8 cellular contexts compared by ENCODE assay signal in the genomic region with DNA sequence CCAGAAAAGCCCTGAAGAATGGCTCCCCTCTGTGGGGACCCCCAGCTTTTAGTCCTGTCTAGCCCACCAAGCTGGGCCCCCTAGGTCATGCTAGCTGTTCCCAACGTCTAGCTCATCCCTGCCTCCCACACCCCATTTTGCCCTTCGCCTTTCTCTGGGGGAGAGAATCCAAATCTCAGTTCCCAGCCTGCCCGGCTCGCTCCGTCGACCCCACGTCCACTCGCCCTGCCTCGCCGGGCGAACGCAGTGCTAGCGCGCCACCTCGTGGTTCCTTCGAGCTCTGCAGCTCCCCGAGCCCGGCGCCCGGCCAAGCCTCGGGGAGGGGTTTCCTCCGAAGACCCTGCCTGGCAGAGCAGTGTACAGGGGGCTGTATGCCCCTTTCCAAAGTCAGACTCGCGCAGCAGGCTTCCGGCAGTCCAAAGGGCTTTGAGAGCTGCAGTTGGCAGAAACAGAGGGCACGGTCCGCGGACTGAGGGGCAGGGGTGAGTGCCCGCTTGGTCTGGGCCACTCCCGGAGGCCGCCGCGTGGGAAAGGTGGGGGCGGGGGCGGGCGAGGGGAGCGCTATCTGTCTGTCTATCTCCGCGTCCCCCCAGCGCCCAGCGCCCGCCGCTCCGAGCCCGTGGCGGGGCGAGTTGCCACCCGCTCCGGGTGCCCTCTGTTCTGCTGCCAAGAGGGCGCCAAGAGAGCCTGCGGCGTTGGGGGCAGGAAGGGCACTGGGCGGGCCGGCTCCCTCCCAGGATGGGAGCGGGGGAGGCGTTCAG. TPM values are rescaled to one million over a fixed set of nuclear protein-coding genes. Genes with fewer than 3 reads are reported as not detected.
DNase-seq lines count a peak whose midpoint lies in the region; ATAC-seq and TF ChIP-seq lines count a peak whose summit lies in the region.

No MANE protein-coding gene starts in this region.

- H3K36me3 Mint-ChIP-seq in WTC11: no peaks in the 10 kb centered on the region
- H3K36me3 Mint-ChIP-seq in chondrocyte (ENCODE audit: low read depth): peaks cover 2% of the 10 kb centered on the region

- no peak overlapping the region for H3K27ac Mint-ChIP-seq in WTC11
- H3K27ac Mint-ChIP-seq in chondrocyte (ENCODE audit: unreplicated experiment): no peak overlapping the region

- peak; percentile 41 for DNase-seq in GM12865 (ENCODE audit: low read depth)
- peak; percentile 59 for DNase-seq in NB4 (ENCODE audit: low read depth)
- DNase-seq in WTC11 (ENCODE audit: low spot score): peak; percentile 80
- no peak for DNase-seq in chondrocyte (ENCODE audit: low spot score)
- peak; percentile 60 to 70 (median 63) for DNase-seq in right lobe of liver
- DNase-seq in stimulated activated CD8-positive, alpha-beta memory T cell treated with anti-CD3 and anti-CD28 coated beads, Interleukin-12 subunit alpha, Interleukin-12 subunit beta, amount 100 ng/mL, for 4 hours (ENCODE audit: low read depth): peak; percentile 44

- POLR2A ChIA-PET in WTC11 (lab: Charles Lee): interaction anchor here (1.2 kb wide), 1 partner anchor 136 kb away, joined by 4 read pairs; no protein-coding TSS in a partner anchor

- peaks cover 0 to 25% (median 2%) of the 10 kb centered on the region in 4 donors for H3K4me1 ChIP-seq in right lobe of liver

- no peak overlapping the region for H3K27ac ChIP-seq in right lobe of liver

- H3K4me3 Mint-ChIP-seq in WTC11 (peak overlapping the region; percentile 65), chondrocyte (ENCODE audit: unreplicated experiment) (peak overlapping the region; percentile 63)

- 0% methylated on average over 2 of the region's 56 CpGs for WGBS in right lobe of liver (ENCODE audit: insufficient coverage, low coverage, low lambda C conversion rate, missing lambda C conversion rate)

- H3K27me3 Mint-ChIP-seq in WTC11 (ENCODE audit: low read depth) (peaks cover 91% of the 10 kb centered on the region), chondrocyte (ENCODE audit: low read depth) (peaks cover 60% of the 10 kb centered on the region)

- TF ChIP-seq CTCF in GM12865 (IDR thresholded peaks at IDR 0.05; ENCODE audit: insufficient read depth, low read depth, low read length, missing control alignments): peak; percentile 93
- TF ChIP-seq CTCF in NB4 (IDR thresholded peaks at IDR 0.05; ENCODE audit: low read depth, low read length): peak; percentile 85
- TF ChIP-seq CTCF in WTC11 (IDR thresholded peaks at IDR 0.05): peak; percentile 96
- TF ChIP-seq CTCF in chondrocyte (IDR thresholded peaks at IDR 0.05): peak; percentile 99
- peak; percentile 93 to 96 (median 96) for TF ChIP-seq CTCF in right lobe of liver (IDR thresholded peaks at IDR 0.05)

- H3K9me3 Mint-ChIP-seq in WTC11 (no peaks in the 10 kb centered on the region), chondrocyte (ENCODE audit: low read depth) (no peaks in the 10 kb centered on the region)

- peak; percentile 14 for ATAC-seq in WTC11
- ATAC-seq in right lobe of liver: peak; percentile 63 to 73 (median 68)
- ATAC-seq in HG03432 (IDR thresholded peaks at IDR 0.05; ENCODE audit: unreplicated experiment): no peak
- ATAC-seq in HG02623 (IDR thresholded peaks at IDR 0.05; ENCODE audit: unreplicated experiment): no peak

- TF ChIP-seq POLR2A in NB4 (IDR thresholded peaks at IDR 0.05; ENCODE audit: extremely low read depth, insufficient read length) (no peak), right lobe of liver (IDR thresholded peaks at IDR 0.05) (no peak)

- intact Hi-C loops in right lobe of liver (cut with DNase I): loop anchor here (5.0 kb wide), 2 partner anchors 119 to 134 kb away; no protein-coding TSS in a partner anchor

- H3K4me1 Mint-ChIP-seq in WTC11 (peaks cover 33% of the 10 kb centered on the region), chondrocyte (ENCODE audit: low read depth) (peaks cover 27% of the 10 kb centered on the region)

- H3K9me3 ChIP-seq in right lobe of liver: no peaks in the 10 kb centered on the region

- CTCF ChIA-PET in WTC11 (lab: Charles Lee): interaction anchor here (0.5 to 8.1 kb wide), 49 partner anchors 8 to 720 kb away, joined by 3 to 269 read pairs (median 6); a partner anchor contains a TSS

- H3K4me3 ChIP-seq in GM12865 (ENCODE audit: low read depth, low read length) (no peak overlapping the region), NB4 (ENCODE audit: low read depth, low read length) (no peak overlapping the region), right lobe of liver (peak overlapping the region; percentile 46 to 48 (median 46))

- H3K27me3 ChIP-seq in right lobe of liver: peaks cover 0 to 36% of the 10 kb centered on the region in 2 donors

- no peaks in the 10 kb centered on the region for H3K36me3 ChIP-seq in right lobe of liver

TF ChIP-seq in WTC11, 78 proteins besides CTCF, POLR2A, EP300 and RAD21:
- no peak for TF ChIP-seq NR3C1 (CRISPR knock-in tag; conservative IDR thresholded peaks at IDR 0.05; ENCODE audit: low read depth)
- 0 out of 2 replicates have a peak, but pooled peaks have one; percentile 41 for TF ChIP-seq SP1 (CRISPR knock-in tag; conservative IDR thresholded peaks at IDR 0.05)

RNA-seq across cellular contexts. Expression of a gene that starts 1.7 kb away (rescaled TPM):
- 0.44 to 0.78 TPM (median 0.74 TPM) in 3 replicates for total RNA-seq in WTC11 (2021)
- total RNA-seq in chondrocyte: 0.10 TPM in 1 of 3 replicates, not detected in the others
- not detected for total RNA-seq in right lobe of liver

RNA-seq across cellular contexts. Expression of a gene that starts 27.7 kb away (rescaled TPM):
- 1.3 to 1.8 TPM (median 1.6 TPM) in 3 replicates for total RNA-seq in WTC11 (2021)
- 0.12 TPM in 1 of 3 replicates, not detected in the others for total RNA-seq in chondrocyte
- not detected for total RNA-seq in right lobe of liver

RNA-seq across cellular contexts. Expression of a gene that starts 59.2 kb away (rescaled TPM):
- total RNA-seq in WTC11 (2021): 35.3 to 44.2 TPM (median 35.5 TPM) in 3 replicates
- total RNA-seq in chondrocyte: 85.8 to 236 TPM (median 216 TPM) in 3 replicates
- total RNA-seq in right lobe of liver: 1 to 10 TPM; 1.4 to 3.7 (median 2.4) TPM

Comparison
In these comparisons a context has a peak if more than half of its experiments do, and no peak if none do; other contexts are left out.
1. H3K4me3 ChIP-seq: peak in right lobe of liver (3 of 3); none in GM12865 (single experiment) and NB4 (single experiment).
2. ATAC-seq: peak in WTC11 (single experiment) and right lobe of liver (4 of 4); none in HG03432 (single experiment) and HG02623 (single experiment).
3. Peak in every context shown above with its lines, with median percentiles within 50 percentile points of each other: CTCF ChIP-seq.